ENCODE assay signal across 8 cellular contexts in the genomic region with DNA sequence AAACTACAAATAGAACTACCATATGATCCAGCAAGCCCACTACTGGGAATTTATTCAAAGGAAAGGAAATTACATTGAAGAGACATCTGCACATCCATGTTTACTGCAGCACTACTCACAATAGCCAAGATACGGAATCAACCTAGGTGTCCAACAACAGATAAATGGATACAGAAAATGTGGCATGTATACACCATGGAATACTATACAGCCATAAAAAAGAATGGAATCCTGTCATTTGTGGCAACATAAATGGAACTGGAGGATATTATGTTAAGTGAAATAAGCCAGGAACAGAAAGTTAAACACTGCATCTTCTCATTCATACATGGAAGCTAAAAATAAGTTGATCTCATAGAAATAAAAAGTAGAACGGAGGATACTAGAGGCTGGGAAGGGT.
"Had no signal": no experiment of that assay in that cellular context is flagged by ENCODE, and none has a peak within 500 bp of the region (broad histone marks: within the 10 kb centered on the region; RNA-seq: fewer than 3 reads in every experiment).

No MANE protein-coding gene starts in this region.

- H3K36me3 Mint-ChIP-seq: IgD-negative memory B cell had no signal

- H3K27ac ChIP-seq: HL-60 had no signal

- H3K9me3 ChIP-seq: HAP-1 had no signal

- FAIRE-seq: HepG2 had no signal

- H3K4me3 ChIP-seq: GM23338, HAP-1 had no signal

- H3K9me3 Mint-ChIP-seq: GM23338 had no signal

- H3K4me1 Mint-ChIP-seq: GM23338, IgD-negative memory B cell had no signal

- H3K27ac Mint-ChIP-seq: GM23338 had no signal

- H2AFZ ChIP-seq: GM23338 had no signal

- H3K4me3 Mint-ChIP-seq: GM23338, IgD-negative memory B cell had no signal

- ATAC-seq: GM23338, HCT116, HepG2 had no signal

- H3K36me3 ChIP-seq: HAP-1 had no signal

- DNase-seq: H7, KG1 had no signal

- H3K4me2 ChIP-seq: GM23338 had no signal
